In the genomic region with DNA sequence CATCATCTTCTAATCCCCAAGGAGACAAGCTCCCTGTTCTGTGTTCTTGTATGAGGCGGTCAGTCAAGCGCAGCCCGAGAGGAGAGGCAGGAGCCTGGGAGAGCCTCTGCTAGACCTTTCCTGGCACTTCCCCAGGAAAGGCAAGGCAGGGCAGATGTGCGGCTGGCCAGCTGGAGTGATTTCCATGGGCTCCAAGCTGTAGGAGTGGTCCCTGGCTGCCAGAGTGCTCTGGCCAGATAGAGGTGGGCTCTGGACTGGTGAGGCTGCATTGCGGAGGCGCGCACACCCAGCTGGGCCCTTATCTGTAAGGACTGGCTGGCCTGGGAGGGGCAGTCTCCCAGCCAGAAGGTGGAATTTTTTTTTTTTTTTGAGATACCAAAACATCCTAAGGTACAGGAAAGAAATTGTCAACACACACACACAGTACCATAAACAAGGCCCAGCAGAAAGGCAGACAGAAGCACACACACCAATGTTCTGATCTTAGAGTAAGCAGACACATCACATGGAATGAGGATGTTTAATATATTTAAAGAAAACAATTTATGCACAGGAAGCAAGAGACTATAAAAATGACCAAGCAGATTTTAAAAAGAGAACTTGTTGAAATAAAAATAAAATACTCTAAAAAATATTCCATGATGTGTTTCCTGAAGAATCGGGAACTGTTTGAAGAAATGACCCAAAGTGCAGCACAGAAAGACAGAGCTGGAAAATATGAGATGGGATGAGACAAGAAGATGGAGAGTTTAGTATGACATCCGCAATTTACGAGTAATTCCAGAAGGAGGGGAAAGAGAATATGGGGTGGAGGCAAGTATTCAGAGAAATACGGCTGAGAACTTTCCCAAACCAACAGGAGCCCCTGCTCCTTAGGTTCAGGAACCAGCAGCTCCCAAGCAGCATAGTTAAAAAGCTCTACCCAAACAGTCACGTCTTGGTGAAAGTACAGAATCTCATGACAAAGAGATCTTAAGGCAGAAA, we compare ENCODE assay signal across 15 cellular contexts. TPM values are rescaled to one million over a fixed set of nuclear protein-coding genes. Genes with fewer than 3 reads are reported as not detected.
A peak's percentile ranks its signal among the peaks of the same experiment; 100 is the strongest.
DNase-seq lines count a peak whose midpoint lies in the region; ATAC-seq, FAIRE-seq and TF ChIP-seq lines count a peak whose summit lies in the region.
"Had no signal": no experiment of that assay in that cellular context is flagged by ENCODE, and none has a peak within 500 bp of the region (broad histone marks: within the 10 kb centered on the region; RNA-seq: fewer than 3 reads in every experiment).

No MANE protein-coding gene starts in this region.

- BruUV-seq in K562 (replicated peaks; lab: Mats Ljungman, UMichigan) = no TSS peak

- H3K27me3 ChIP-seq in K562 (ENCODE audit: control insufficient read depth in 2 of 2, insufficient read depth in 2 of 2, low read length in 2 of 2) = no peaks in the 10 kb centered on the region
- H3K27me3 ChIP-seq in mucosa of rectum (ENCODE audit: control insufficient read depth in 2 of 2, insufficient read depth in 2 of 2, low read length in 2 of 2) = no peaks in the 10 kb centered on the region
- H3K27me3 ChIP-seq in transverse colon = no peaks in the 10 kb centered on the region
- H3K27me3 ChIP-seq: tibial artery had no signal

- no peak overlapping the region for H2AFZ ChIP-seq in K562 (ENCODE audit: low read depth, low read length)

- H3K9me3 ChIP-seq in K562 (replicated peaks; ENCODE audit: control insufficient read depth, insufficient read depth, low read depth, low read length) (no peaks in the 10 kb centered on the region), mucosa of rectum (ENCODE audit: control insufficient read depth in 2 of 2, low read length in 2 of 2) (no peaks in the 10 kb centered on the region), transverse colon (no peaks in the 10 kb centered on the region)
- H3K9me3 ChIP-seq: tibial artery had no signal

- no peak overlapping the region for H3K27ac ChIP-seq in K562 (ENCODE audit: extremely low read depth, low read depth, low read length)
- H3K27ac ChIP-seq in mucosa of rectum (ENCODE audit: low read depth in 2 of 2, low read length in 2 of 2) = peak overlapping the region; percentile 4 to 9
- peak overlapping the region; percentile 22 to 69 (median 48) for H3K27ac ChIP-seq in transverse colon

- H3K9me3 Mint-ChIP-seq in activated T-cell treated with anti-CD3 and anti-CD28 coated beads, Interleukin-2, amount 50 U/mL, for 24 hours = no peaks in the 10 kb centered on the region

- TF ChIP-seq EP300 in K562 (IDR thresholded peaks at IDR 0.05; ENCODE audit: low read length) (peak; percentile 76; the same call in 1 of the 2 replicates), transverse colon (IDR thresholded peaks at IDR 0.05; ENCODE audit: low read depth) (no peak)

- H3K4me1 Mint-ChIP-seq in activated T-cell treated with anti-CD3 and anti-CD28 coated beads, Interleukin-2, amount 50 U/mL, for 24 hours (ENCODE audit: low read depth) = no peaks in the 10 kb centered on the region

- peak overlapping the region in 1 of 2 experiments; percentile 32; a peak in 2 of 4 replicates for H3K9ac ChIP-seq in K562 (ENCODE audit: insufficient read depth in 1 of 2, low read depth in 2 of 2, low read length in 2 of 2)
- no peak overlapping the region for H3K9ac ChIP-seq in mucosa of rectum (ENCODE audit: low read depth in 1 of 2, low read length in 2 of 2)

- FAIRE-seq in K562 (lab: Jason Lieb, UNC) = peak; percentile 92
- FAIRE-seq: GM12891 had no signal

- H3K36me3 ChIP-seq in K562 (ENCODE audit: control insufficient read depth, insufficient read depth, low read length) = peaks cover 10% of the 10 kb centered on the region; the same call in 2 of the 3 replicates
- peaks cover 0 to 4% of the 10 kb centered on the region in 2 donors for H3K36me3 ChIP-seq in mucosa of rectum (ENCODE audit: control insufficient read depth in 2 of 2, insufficient read depth in 2 of 2, low read length in 2 of 2)
- no peaks in the 10 kb centered on the region for H3K36me3 ChIP-seq in transverse colon

- peaks cover 10% of the 10 kb centered on the region for H3K36me3 Mint-ChIP-seq in activated T-cell treated with anti-CD3 and anti-CD28 coated beads, Interleukin-2, amount 50 U/mL, for 24 hours (ENCODE audit: low read depth)

- intact Hi-C loops in K562 (cut with micrococcal nuclease) = no loop called here
- intact Hi-C loops in transverse colon (cut with DNase I; ENCODE audit: low total_unique reads) = no loop called here

- peak overlapping the region; percentile 62 for H3K4me2 ChIP-seq in K562 (ENCODE audit: insufficient read depth, low read length)

- CTCF ChIA-PET in K562 (lab: Yijun Ruan, JAX; ENCODE audit: low intra/inter-chr PET ratio) = interaction anchor here (0.7 kb wide), 1 partner anchor 741 kb away, joined by 3 read pairs; no protein-coding TSS in a partner anchor

- 27% methylated on average over 12 of the region's 12 CpGs for WGBS in K562 (ENCODE audit: insufficient coverage, low coverage, missing lambda C conversion rate)
- WGBS in transverse colon (ENCODE audit: low coverage in 1 of 2), 2 donors = 71 to 78% methylated on average over 8 to 12 of the region's 12 CpGs

- in situ Hi-C loops in K562 (cut with MboI) (no loop called here), transverse colon (cut with MboI; ENCODE audit: low pct_ligation_motif_present in 1 of 4, low pct_unique_long_range_greater_than_20kb in 1 of 4, low sequenced_read_pairs in 3 of 4) (loop anchor here in 1 of 4 donors (10.0 kb wide), 1 partner anchor 54 kb away; no protein-coding TSS in a partner anchor)

- no peak for TF ChIP-seq CTCF in K562 (IDR thresholded peaks at IDR 0.05 in 2 of 3, conservative IDR thresholded peaks at IDR 0.05 in 1 of 3; ENCODE audit: insufficient read depth in 2 of 3, low read depth in 1 of 3, low read length in 3 of 3)
- no peak for TF ChIP-seq CTCF in transverse colon (IDR thresholded peaks at IDR 0.05)

- no peak for DNase-seq in activated T-cell treated with anti-CD3 and anti-CD28 coated beads, Interleukin-2, amount 50 U/mL, for 24 hours
- DNase-seq in activated T-cell treated with anti-CD3 and anti-CD28 coated beads, Interleukin-2, amount 50 U/mL, for 1 hour = no peak
- DNase-seq in K562 (ENCODE audit: extremely low read depth in 1 of 4, low spot score in 3 of 4) (peak; percentile 87 to 93 (median 90)), transverse colon (no peak), NCI-H524 treated with DMSO at 0.1 percent for 48 hours (lab: John Stamatoyannopoulos, UW) (no peak)
- DNase-seq: DND-41, NCI-H1436, NCI-H526, T1000 had no signal

- H3K4me3 ChIP-seq in K562 = no peak overlapping the region
- no peak overlapping the region for H3K4me3 ChIP-seq in mucosa of rectum (ENCODE audit: low read length in 2 of 2)
- no peak overlapping the region for H3K4me3 ChIP-seq in transverse colon
- H3K4me3 ChIP-seq: skin epidermis, tibial artery had no signal

- POLR2A ChIA-PET in K562 (lab: Yijun Ruan, JAX) = interaction anchor here (0.5 to 3.7 kb wide), 7 partner anchors 9 to 341 kb away, joined by 3 to 32 read pairs (median 3); a partner anchor contains a TSS

- no peak overlapping the region for H3K4me3 Mint-ChIP-seq in activated T-cell treated with anti-CD3 and anti-CD28 coated beads, Interleukin-2, amount 50 U/mL, for 24 hours

- no peak for TF ChIP-seq POLR2A in K562 (conservative IDR thresholded peaks at IDR 0.05)
- TF ChIP-seq POLR2A in transverse colon (IDR thresholded peaks at IDR 0.05) = no peak

- H3K4me1 ChIP-seq in K562 (replicated peaks in 1 of 2; ENCODE audit: control insufficient read depth in 2 of 2, insufficient read depth in 2 of 2, low read length in 2 of 2) (peaks cover 22 to 43% of the 10 kb centered on the region in 2 experiments; a peak in 4 of 5 replicates), mucosa of rectum (ENCODE audit: control insufficient read depth in 2 of 2, insufficient read depth in 2 of 2, low read length in 2 of 2) (no peaks in the 10 kb centered on the region), transverse colon (peaks cover 0 to 13% (median 0%) of the 10 kb centered on the region in 4 donors)

- H3K79me2 ChIP-seq in K562 (ENCODE audit: control insufficient read depth, insufficient read depth, low read length) = 0 out of 3 replicates have a peak, but pooled peaks cover 4% of the 10 kb centered on the region

- H3K27me3 Mint-ChIP-seq in activated T-cell treated with anti-CD3 and anti-CD28 coated beads, Interleukin-2, amount 50 U/mL, for 24 hours = no peaks in the 10 kb centered on the region

- no peak for TF ChIP-seq RAD21 in K562 (CRISPR knock-in tag; conservative IDR thresholded peaks at IDR 0.05 in 1 of 2, IDR thresholded peaks at IDR 0.05 in 1 of 2)

- ATAC-seq in K562 (peak; percentile 84), HG02840 (IDR thresholded peaks at IDR 0.05; ENCODE audit: low FRiP score, unreplicated experiment) (no peak), GM19395 (IDR thresholded peaks at IDR 0.05; ENCODE audit: unreplicated experiment) (no peak)

- H3K9me1 ChIP-seq in K562 (ENCODE audit: control insufficient read depth, insufficient read depth, low read length) = no peaks in the 10 kb centered on the region

- H3K27ac Mint-ChIP-seq in activated T-cell treated with anti-CD3 and anti-CD28 coated beads, Interleukin-2, amount 50 U/mL, for 24 hours = peak overlapping the region; percentile 63

- H4K20me1 ChIP-seq in K562 (replicated peaks; ENCODE audit: control insufficient read depth, insufficient read depth, low read length) = 0 out of 2 replicates have a peak, but pooled peaks cover 4% of the 10 kb centered on the region

RNA-seq across cellular contexts. Expression of a gene that starts 13.4 kb away (rescaled TPM):
- 6.2 and 10.7 TPM in 2 replicates for total RNA-seq in K562 (2011; cell fraction: chromatin; rRNA removed; ENCODE audit: low replicate concordance)
- 8.3 and 8.9 TPM in 2 replicates for total RNA-seq in K562 (2011; cell fraction: nucleolus; rRNA removed)
- total RNA-seq in K562 (2011; cell fraction: nucleoplasm; rRNA removed) = 6.8 and 8.3 TPM in 2 replicates
- total RNA-seq in K562 (2014; rRNA removed) (9.0 and 16.8 TPM in 2 replicates), K562 (2014; rRNA removed; fragmentation: Illumina TruSeq; extraction: Trizol) (1.8 and 1.9 TPM in 2 replicates), K562 (2015; rRNA removed; fragmentation: Illumina TruSeq; extraction: Trizol) (2.9 and 4.1 TPM in 2 replicates), K562 (2021) (14.1 and 15.5 TPM in 2 replicates), transverse colon (10 to 100 TPM in 3 of 4 donors, 1 to 10 TPM in 1; 7.5 to 13.5 (median 10.4) TPM)
- polyA plus RNA-seq in K562 (2011; rRNA removed) (2.7 and 5.6 TPM in 2 replicates), K562 (2014; fragmentation: Illumina TruSeq; extraction: Trizol) (1.9 and 5.9 TPM in 2 replicates), K562 (2014; fragmentation: Nextera tagmentation; extraction: Ambion mirVana) (1 to 10 TPM in 1 of 2 experiments, under 1 TPM in 1; 0.77 to 1.0 TPM), K562 (2014; rRNA removed) (6.9 and 9.0 TPM in 2 replicates)
- 4.2 and 11.4 TPM in 2 replicates for polyA plus RNA-seq in K562 (2011; cell fraction: cytosol; rRNA removed)
- polyA plus RNA-seq in K562 (2011; cell fraction: nucleus; rRNA removed) = 4.0 and 5.9 TPM in 2 replicates
- 4.8 and 6.7 TPM in 2 replicates for polyA plus RNA-seq in K562 (2012)
- 1.9 and 2.1 TPM in 2 replicates for polyA minus RNA-seq in K562 (2011; rRNA and poly(A)+ RNA removed)
- 7.1 and 8.0 TPM in 2 replicates for polyA minus RNA-seq in K562 (2011; cell fraction: cytosol; rRNA and poly(A)+ RNA removed)
- 3.4 and 3.7 TPM in 2 replicates for polyA minus RNA-seq in K562 (2011; cell fraction: nucleus; rRNA and poly(A)+ RNA removed)

RNA-seq across cellular contexts. Expression of a gene that starts 28.8 kb away (rescaled TPM):
- total RNA-seq in K562 (2011; cell fraction: chromatin; rRNA removed; ENCODE audit: low replicate concordance) = 22.3 and 52.9 TPM in 2 replicates
- 25.5 and 27.1 TPM in 2 replicates for total RNA-seq in K562 (2011; cell fraction: nucleolus; rRNA removed)
- 20.5 and 20.6 TPM in 2 replicates for total RNA-seq in K562 (2011; cell fraction: nucleoplasm; rRNA removed)
- total RNA-seq in K562 (2014; rRNA removed) (11.8 and 12.0 TPM in 2 replicates), K562 (2014; rRNA removed; fragmentation: Illumina TruSeq; extraction: Trizol) (0.83 and 1.7 TPM in 2 replicates), K562 (2015; rRNA removed; fragmentation: Illumina TruSeq; extraction: Trizol) (4.1 and 5.0 TPM in 2 replicates), K562 (2021) (17.4 and 19.7 TPM in 2 replicates), transverse colon (10 to 100 TPM; 11.9 to 21.7 (median 15.8) TPM)
- polyA plus RNA-seq in K562 (2011; rRNA removed) (3.4 and 5.6 TPM in 2 replicates), K562 (2014; fragmentation: Illumina TruSeq; extraction: Trizol) (3.6 and 6.9 TPM in 2 replicates), K562 (2014; fragmentation: Nextera tagmentation; extraction: Ambion mirVana) (under 1 TPM; 0.18 to 0.29 TPM), K562 (2014; rRNA removed) (11.1 and 12.5 TPM in 2 replicates)
- polyA plus RNA-seq in K562 (2011; cell fraction: cytosol; rRNA removed) = 3.0 and 8.2 TPM in 2 replicates
- 22.5 and 42.0 TPM in 2 replicates for polyA plus RNA-seq in K562 (2011; cell fraction: nucleus; rRNA removed)
- polyA plus RNA-seq in K562 (2012) = 15.8 and 26.7 TPM in 2 replicates
- 3.4 TPM in 2 replicates for polyA minus RNA-seq in K562 (2011; rRNA and poly(A)+ RNA removed)
- polyA minus RNA-seq in K562 (2011; cell fraction: cytosol; rRNA and poly(A)+ RNA removed) = 8.2 and 10.9 TPM in 2 replicates
- polyA minus RNA-seq in K562 (2011; cell fraction: nucleus; rRNA and poly(A)+ RNA removed) = 7.0 and 7.1 TPM in 2 replicates

RNA-seq across cellular contexts. Expression of a gene that starts 29.3 kb away (rescaled TPM):
- total RNA-seq in K562 (2011; cell fraction: chromatin; rRNA removed; ENCODE audit: low replicate concordance) = 0.53 and 1.4 TPM in 2 replicates
- total RNA-seq in K562 (2011; cell fraction: nucleolus; rRNA removed) = 1.2 and 2.2 TPM in 2 replicates
- 0.59 and 0.69 TPM in 2 replicates for total RNA-seq in K562 (2011; cell fraction: nucleoplasm; rRNA removed)
- 0.32 and 0.86 TPM in 2 replicates for total RNA-seq in K562 (2014; rRNA removed)
- 0.11 and 0.16 TPM in 2 replicates for total RNA-seq in K562 (2014; rRNA removed; fragmentation: Illumina TruSeq; extraction: Trizol)
- 0.11 and 0.22 TPM in 2 replicates for total RNA-seq in K562 (2015; rRNA removed; fragmentation: Illumina TruSeq; extraction: Trizol)
- total RNA-seq in K562 (2021) = 0.62 and 0.69 TPM in 2 replicates
- 0.08 and 0.20 TPM in 2 replicates for polyA plus RNA-seq in K562 (2011; rRNA removed)
- polyA plus RNA-seq in K562 (2011; cell fraction: cytosol; rRNA removed) = 0.10 and 0.61 TPM in 2 replicates
- polyA plus RNA-seq in K562 (2011; cell fraction: nucleus; rRNA removed) = 0.29 and 1.1 TPM in 2 replicates
- polyA plus RNA-seq in K562 (2012) = 0.39 and 0.47 TPM in 2 replicates
- polyA plus RNA-seq in K562 (2014; fragmentation: Illumina TruSeq; extraction: Trizol) = 0.06 and 0.12 TPM in 2 replicates
- polyA plus RNA-seq in K562 (2014; fragmentation: Nextera tagmentation; extraction: Ambion mirVana) = not detected
- polyA plus RNA-seq in K562 (2014; rRNA removed) = 0.03 and 0.36 TPM in 2 replicates
- 0.09 and 0.18 TPM in 2 replicates for polyA minus RNA-seq in K562 (2011; rRNA and poly(A)+ RNA removed)
- 0.57 TPM in 1 of 2 replicates, not detected in the other for polyA minus RNA-seq in K562 (2011; cell fraction: cytosol; rRNA and poly(A)+ RNA removed)
- polyA minus RNA-seq in K562 (2011; cell fraction: nucleus; rRNA and poly(A)+ RNA removed) = 0.40 and 0.44 TPM in 2 replicates
- total RNA-seq in transverse colon = 1 to 10 TPM in 2 of 4 donors, under 1 TPM in 2; 0.20 to 7.1 (median 1.4) TPM

RNA-seq across cellular contexts. Expression of a gene that starts 39.0 kb away (rescaled TPM):
- 206 and 587 TPM in 2 replicates for total RNA-seq in K562 (2011; cell fraction: chromatin; rRNA removed; ENCODE audit: low replicate concordance)
- 479 and 565 TPM in 2 replicates for total RNA-seq in K562 (2011; cell fraction: nucleolus; rRNA removed)
- 351 and 369 TPM in 2 replicates for total RNA-seq in K562 (2011; cell fraction: nucleoplasm; rRNA removed)
- total RNA-seq in K562 (2014; rRNA removed) (331 and 360 TPM in 2 replicates), K562 (2014; rRNA removed; fragmentation: Illumina TruSeq; extraction: Trizol) (31.6 and 42.7 TPM in 2 replicates), K562 (2015; rRNA removed; fragmentation: Illumina TruSeq; extraction: Trizol) (129 and 132 TPM in 2 replicates), K562 (2021) (228 and 233 TPM in 2 replicates), transverse colon (100 to 1,000 TPM; 183 to 573 (median 382) TPM)
- polyA plus RNA-seq in K562 (2011; rRNA removed) (192 and 244 TPM in 2 replicates), K562 (2014; fragmentation: Illumina TruSeq; extraction: Trizol) (44.3 and 143 TPM in 2 replicates), K562 (2014; fragmentation: Nextera tagmentation; extraction: Ambion mirVana) (10 to 100 TPM in 1 of 2 experiments, 1 to 10 TPM in 1; 7.0 to 18.1 TPM), K562 (2014; rRNA removed) (285 and 338 TPM in 2 replicates)
- 357 and 647 TPM in 2 replicates for polyA plus RNA-seq in K562 (2011; cell fraction: cytosol; rRNA removed)
- polyA plus RNA-seq in K562 (2011; cell fraction: nucleus; rRNA removed) = 690 and 902 TPM in 2 replicates
- polyA plus RNA-seq in K562 (2012) = 198 and 243 TPM in 2 replicates
- polyA minus RNA-seq in K562 (2011; rRNA and poly(A)+ RNA removed) = 38.4 and 72.5 TPM in 2 replicates
- polyA minus RNA-seq in K562 (2011; cell fraction: cytosol; rRNA and poly(A)+ RNA removed) = 79.7 and 95.8 TPM in 2 replicates
- 159 and 171 TPM in 2 replicates for polyA minus RNA-seq in K562 (2011; cell fraction: nucleus; rRNA and poly(A)+ RNA removed)

Comparison
In these comparisons a context has a peak if more than half of its experiments do, and no peak if none do; other contexts are left out.
1. DNase-seq: peak in K562 (4 of 4); none in activated T-cell treated with anti-CD3 and anti-CD28 coated beads, Interleukin-2, amount 50 U/mL, for 24 hours (single experiment), activated T-cell treated with anti-CD3 and anti-CD28 coated beads, Interleukin-2, amount 50 U/mL, for 1 hour (single experiment), transverse colon (single experiment) and NCI-H524 treated with DMSO at 0.1 percent for 48 hours (single experiment).